9 cellular contexts compared by ENCODE assay signal in genomic region chr17:64779344-64780095, GRCh38.
DNase-seq lines count a peak whose midpoint lies in the region; ATAC-seq and TF ChIP-seq lines count a peak whose summit lies in the region.
"Had no signal": no experiment of that assay in that cellular context is flagged by ENCODE, and none has a peak within 500 bp of the region (broad histone marks: within the 10 kb centered on the region; RNA-seq: fewer than 3 reads in every experiment).

No MANE protein-coding gene starts in this region.

- ATAC-seq in naive B cell (ENCODE audit: low read depth in 2 of 2): no peak
- no peak for ATAC-seq in GM18867 (IDR thresholded peaks at IDR 0.05; ENCODE audit: unreplicated experiment)
- no peak for ATAC-seq in HG02763 (IDR thresholded peaks at IDR 0.05; ENCODE audit: unreplicated experiment)

- H4K20me1 ChIP-seq in BLaER1 (peaks cover 34% of the 10 kb centered on the region), MM.1S (ENCODE audit: insufficient read depth, low read length) (no peaks in the 10 kb centered on the region)

- peaks cover 10% of the 10 kb centered on the region; the same call in 1 of the 2 replicates for H3F3A ChIP-seq in MM.1S (ENCODE audit: insufficient read depth, low read length)

- H3K27ac ChIP-seq in BLaER1 (no peak overlapping the region), MM.1S (ENCODE audit: low read length) (no peak overlapping the region), ectodermal cell (ENCODE audit: insufficient read depth, low read depth, low read length, poor library complexity, severe bottlenecking) (no peak overlapping the region), caudate nucleus (ENCODE audit: low read depth, low read length) (no peak overlapping the region)

- no peaks in the 10 kb centered on the region for H3K9me3 ChIP-seq in BLaER1
- H3K9me3 ChIP-seq in MM.1S (replicated peaks; ENCODE audit: insufficient read depth, low read length): no peaks in the 10 kb centered on the region
- H3K9me3 ChIP-seq in ectodermal cell (ENCODE audit: control insufficient read depth, low read length): no peaks in the 10 kb centered on the region

- H3K9me3 Mint-ChIP-seq in naive B cell: no peaks in the 10 kb centered on the region

- H3K36me3 Mint-ChIP-seq in naive B cell: no peaks in the 10 kb centered on the region

- peaks cover 28 to 42% (median 40%) of the 10 kb centered on the region in 3 donors for H3K4me1 Mint-ChIP-seq in naive B cell

- 7% methylated on average over 44 of the region's 44 CpGs for WGBS in ectodermal cell, 2 experiments

- peaks cover 79% of the 10 kb centered on the region for H3K4me1 ChIP-seq in BLaER1
- peaks cover 8% of the 10 kb centered on the region; the same call in 1 of the 2 replicates for H3K4me1 ChIP-seq in MM.1S (ENCODE audit: low read length)
- peaks cover 20% of the 10 kb centered on the region for H3K4me1 ChIP-seq in ectodermal cell (ENCODE audit: control insufficient read depth, insufficient read depth, low read length)

- peak overlapping the region in 3 of 6 donors; percentile 70 to 79 (median 74) for H3K27ac Mint-ChIP-seq in naive B cell

- H3K9me2 ChIP-seq in MM.1S (replicated peaks; ENCODE audit: insufficient read depth, low read length): no peaks in the 10 kb centered on the region

- peak overlapping the region; percentile 100 for H3K4me2 ChIP-seq in BLaER1
- peak overlapping the region; percentile 87; the same call in 1 of the 2 replicates for H3K4me2 ChIP-seq in MM.1S (ENCODE audit: low read depth, low read length)

- H3K36me3 ChIP-seq in BLaER1: peaks cover 27% of the 10 kb centered on the region; the same call in 1 of the 2 replicates
- no peaks in the 10 kb centered on the region for H3K36me3 ChIP-seq in MM.1S (replicated peaks; ENCODE audit: insufficient read depth, low read length)
- H3K36me3 ChIP-seq in ectodermal cell (ENCODE audit: control insufficient read depth, insufficient read depth, low read length): no peaks in the 10 kb centered on the region

- no peaks in the 10 kb centered on the region for H3K79me2 ChIP-seq in MM.1S (ENCODE audit: low read length)

- no peak overlapping the region for H2AFZ ChIP-seq in MM.1S (ENCODE audit: low read length)

- H3K9ac ChIP-seq in BLaER1 (peak overlapping the region; percentile 79; the same call in 1 of the 2 replicates), MM.1S (ENCODE audit: low read length) (no peak overlapping the region)

- H3K27me3 Mint-ChIP-seq in naive B cell: peaks cover 0 to 17% (median 8%) of the 10 kb centered on the region in 3 donors

- peak overlapping the region; percentile 71 for H3K4me3 ChIP-seq in BLaER1
- H3K4me3 ChIP-seq in MM.1S (ENCODE audit: low read length): peak overlapping the region; percentile 55
- H3K4me3 ChIP-seq in ectodermal cell (ENCODE audit: insufficient read depth, low read depth, low read length): peak overlapping the region; percentile 39

- no peak for DNase-seq in MM.1S
- DNase-seq in naive B cell: no peak
- DNase-seq in caudate nucleus (lab: John Stamatoyannopoulos, UW): no peak
- no peak for DNase-seq in NOMO-1 treated with DMSO at 0.1 percent for 48 hours (lab: John Stamatoyannopoulos, UW; ENCODE audit: unreplicated experiment)
- DNase-seq: NCI-H1417 treated with DMSO at 0.1 percent for 48 hours had no signal

- H3K4me3 Mint-ChIP-seq in naive B cell: peak overlapping the region; percentile 67 to 84 (median 72)

- no peak for TF ChIP-seq CTCF in MM.1S (IDR thresholded peaks at IDR 0.05; ENCODE audit: low read length)

- H3K27me3 ChIP-seq in BLaER1 (peaks cover 39% of the 10 kb centered on the region), MM.1S (replicated peaks; ENCODE audit: insufficient read depth, low read length) (peaks cover 19% of the 10 kb centered on the region), ectodermal cell (ENCODE audit: control insufficient read depth, insufficient read depth, low read length, poor library complexity, severe bottlenecking) (peaks cover 75% of the 10 kb centered on the region)
